In the genomic region with DNA sequence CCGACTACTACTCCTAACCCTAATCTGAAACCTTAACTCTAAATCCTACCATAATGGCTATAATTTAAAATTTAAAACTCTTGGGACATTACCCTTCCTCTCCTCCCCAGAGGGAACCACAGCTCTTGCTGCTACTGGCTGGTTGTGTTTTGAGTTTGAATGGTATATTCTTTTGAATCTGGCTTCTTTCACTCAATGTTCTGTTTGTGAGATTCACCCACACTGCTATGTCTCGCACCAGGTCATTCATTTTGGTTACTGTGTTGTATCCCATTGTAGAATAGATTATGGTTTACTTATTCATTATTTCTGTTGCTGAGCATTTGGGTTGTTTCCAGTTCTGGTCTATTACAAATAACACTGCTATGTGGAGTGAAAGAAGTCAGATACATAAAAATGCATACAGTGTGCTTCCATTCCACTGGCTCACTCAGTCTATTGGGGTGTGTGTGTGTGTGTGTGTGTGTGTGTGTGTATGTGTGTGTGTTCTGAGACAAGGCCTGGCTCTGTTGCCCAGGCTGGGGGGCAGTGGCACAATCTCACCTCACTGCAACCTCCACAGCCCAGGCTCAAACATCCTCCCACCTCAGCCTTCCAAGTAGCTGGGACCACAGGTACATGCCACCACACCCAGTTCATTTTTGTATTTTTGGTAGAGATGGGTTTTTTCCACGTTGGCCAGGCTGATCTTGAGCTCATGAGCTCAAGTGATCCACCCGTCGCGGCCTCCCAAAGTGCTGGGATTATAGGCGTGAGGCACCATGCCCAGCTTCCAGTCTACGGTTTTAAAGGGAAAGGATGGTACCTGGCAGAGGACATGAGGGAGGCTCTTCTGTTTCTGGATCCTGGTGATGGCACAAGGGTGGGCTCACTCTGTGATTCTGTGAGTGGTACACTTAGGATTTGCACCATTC, we compare ENCODE assay signal across 17 cellular contexts. TPM values are rescaled to one million over a fixed set of nuclear protein-coding genes. Genes with fewer than 3 reads are reported as not detected.
DNase-seq lines count a peak whose midpoint lies in the region; ATAC-seq and TF ChIP-seq lines count a peak whose summit lies in the region.
"Had no signal": no experiment of that assay in that cellular context is flagged by ENCODE, and none has a peak within 500 bp of the region (broad histone marks: within the 10 kb centered on the region; RNA-seq: fewer than 3 reads in every experiment).

No MANE protein-coding gene starts in this region.

- H3K4me3 ChIP-seq in mammary epithelial cell (replicated peaks in 1 of 3; ENCODE audit: insufficient read depth in 1 of 3, low read depth in 2 of 3, low read length in 3 of 3) (no peak overlapping the region), brain microvascular endothelial cell (ENCODE audit: low read depth, low read length) (no peak overlapping the region), gastroesophageal sphincter (no peak overlapping the region), GM23338 (no peak overlapping the region)

- peaks cover 2% of the 10 kb centered on the region for H3K27me3 ChIP-seq in mammary epithelial cell (ENCODE audit: insufficient read depth, low read length)
- no peaks in the 10 kb centered on the region for H3K27me3 ChIP-seq in brain microvascular endothelial cell (replicated peaks)
- H3K27me3 ChIP-seq in gastroesophageal sphincter: no peaks in the 10 kb centered on the region
- no peaks in the 10 kb centered on the region for H3K27me3 ChIP-seq in GM23338 (ENCODE audit: insufficient read depth)

- no peaks in the 10 kb centered on the region for H4K20me1 ChIP-seq in mammary epithelial cell (ENCODE audit: insufficient read depth, low read length)
- no peaks in the 10 kb centered on the region for H4K20me1 ChIP-seq in GM23338 (replicated peaks; ENCODE audit: insufficient read depth)

- H3K27ac ChIP-seq in mammary epithelial cell (ENCODE audit: insufficient read depth, low read depth, low read length) (no peak overlapping the region), brain microvascular endothelial cell (no peak overlapping the region), gastroesophageal sphincter (peak overlapping the region in 2 of 4 donors; percentile 60 to 72), GM23338 (ENCODE audit: low read depth) (no peak overlapping the region)

- no peaks in the 10 kb centered on the region for H3F3A ChIP-seq in GM23338 (replicated peaks; ENCODE audit: low read depth)

- H3K4me2 ChIP-seq in mammary epithelial cell (ENCODE audit: insufficient read depth, low read depth, low read length) (no peak overlapping the region), GM23338 (no peak overlapping the region)

- H3K4me3 Mint-ChIP-seq in MCF 10A (ENCODE audit: unreplicated experiment) (no peak overlapping the region), CD14-positive monocyte (no peak overlapping the region), GM23338 (no peak overlapping the region)
- H3K4me3 Mint-ChIP-seq: activated naive CD4-positive, alpha-beta T cell treated with anti-CD3 and anti-CD28 coated beads for 36 hours; immature natural killer cell; T-helper 17 cell had no signal

- intact Hi-C loops in mammary epithelial cell (cut with micrococcal nuclease) (no loop called here), MCF 10A (cut with micrococcal nuclease) (no loop called here), CD14-positive monocyte (cut with micrococcal nuclease) (no loop called here)

- H3K4me1 ChIP-seq in mammary epithelial cell (ENCODE audit: insufficient read depth, low read length): no peaks in the 10 kb centered on the region
- no peaks in the 10 kb centered on the region for H3K4me1 ChIP-seq in gastroesophageal sphincter
- peaks cover 8% of the 10 kb centered on the region for H3K4me1 ChIP-seq in GM23338 (ENCODE audit: insufficient read depth)

- 81% methylated on average over 8 of the region's 8 CpGs for WGBS in mammary epithelial cell (ENCODE audit: low coverage, missing lambda C conversion rate)
- WGBS in gastroesophageal sphincter (ENCODE audit: low coverage in 1 of 2), 2 donors: 67 to 85% methylated on average over 2 of the region's 8 CpGs

- TF ChIP-seq EP300 in gastroesophageal sphincter (IDR thresholded peaks at IDR 0.05): no peak

- no peak overlapping the region for H3K9ac ChIP-seq in mammary epithelial cell (ENCODE audit: insufficient read depth, low read length)

- POLR2A ChIA-PET in MCF 10A (lab: Yijun Ruan, JAX): no interaction called here

- H3K9me2 ChIP-seq in GM23338 (ENCODE audit: insufficient read depth): no peaks in the 10 kb centered on the region

- ATAC-seq in gastroesophageal sphincter (peak; percentile 31), GM21360 (IDR thresholded peaks at IDR 0.05; ENCODE audit: unreplicated experiment) (no peak), HG02571 (IDR thresholded peaks at IDR 0.05; ENCODE audit: unreplicated experiment) (no peak), GM23338 (no peak)
- ATAC-seq: T-helper 17 cell had no signal

- peak; percentile 45 for DNase-seq in mammary epithelial cell
- DNase-seq in MCF 10A (ENCODE audit: unreplicated experiment): no peak
- DNase-seq in brain microvascular endothelial cell: peak; percentile 53
- DNase-seq in CD14-positive monocyte (ENCODE audit: low spot score): no peak
- DNase-seq in GM23338 (ENCODE audit: low spot score): no peak
- DNase-seq: activated CD4-positive, CD25-positive, alpha-beta regulatory T cell; activated naive CD4-positive, alpha-beta T cell treated with anti-CD3 and anti-CD28 coated beads for 36 hours; effector CD4-positive, alpha-beta T cell; immature natural killer cell; KG1; midbrain; nucleus accumbens; SHP77 treated with DMSO at 0.1 percent for 48 hours; T-helper 17 cell had no signal

- CTCF ChIA-PET in mammary epithelial cell (lab: Charles Lee; ENCODE audit: low non-redundant PET) (no interaction called here), MCF 10A (lab: Yijun Ruan, JAX) (interaction anchor here (0.6 to 3.8 kb wide), 3 partner anchors 10 to 286 kb away, joined by 3 to 24 read pairs (median 10); no protein-coding TSS in a partner anchor)

- no peaks in the 10 kb centered on the region for H3K9me3 Mint-ChIP-seq in MCF 10A (ENCODE audit: unreplicated experiment)
- peaks cover 0 to 4% (median 2%) of the 10 kb centered on the region in 7 donors for H3K9me3 Mint-ChIP-seq in CD14-positive monocyte
- H3K9me3 Mint-ChIP-seq in GM23338: peaks cover 8% of the 10 kb centered on the region; the same call in 2 of the 3 replicates
- H3K9me3 Mint-ChIP-seq: activated naive CD4-positive, alpha-beta T cell treated with anti-CD3 and anti-CD28 coated beads for 36 hours; immature natural killer cell had no signal

- TF ChIP-seq POLR2A in gastroesophageal sphincter (IDR thresholded peaks at IDR 0.05): no peak

- TF ChIP-seq CTCF in mammary epithelial cell (conservative IDR thresholded peaks at IDR 0.05 in 1 of 2, IDR thresholded peaks at IDR 0.05 in 1 of 2; ENCODE audit: extremely low read depth in 1 of 2, insufficient read depth in 1 of 2, low read depth in 1 of 2, low read length in 2 of 2) (no peak), MCF 10A (IDR thresholded peaks at IDR 0.05; ENCODE audit: unreplicated experiment) (no peak), brain microvascular endothelial cell (IDR thresholded peaks at IDR 0.05; ENCODE audit: low read depth, low read length, missing control alignments) (no peak), gastroesophageal sphincter (IDR thresholded peaks at IDR 0.05) (no peak), CD14-positive monocyte (IDR thresholded peaks at IDR 0.05) (no peak), GM23338 (conservative IDR thresholded peaks at IDR 0.05; ENCODE audit: low read depth in 2 of 2) (no peak)

- H3K36me3 Mint-ChIP-seq in MCF 10A (ENCODE audit: insufficient read depth, unreplicated experiment): no peaks in the 10 kb centered on the region
- no peaks in the 10 kb centered on the region for H3K36me3 Mint-ChIP-seq in CD14-positive monocyte
- peaks cover 3% of the 10 kb centered on the region; the same call in 2 of the 3 replicates for H3K36me3 Mint-ChIP-seq in GM23338 (ENCODE audit: low read depth)
- H3K36me3 Mint-ChIP-seq: immature natural killer cell had no signal

- H3K27ac Mint-ChIP-seq in MCF 10A (ENCODE audit: low read depth, unreplicated experiment): no peak overlapping the region
- H3K27ac Mint-ChIP-seq in CD14-positive monocyte: peak overlapping the region in 1 of 7 donors; percentile 18
- no peak overlapping the region for H3K27ac Mint-ChIP-seq in GM23338
- H3K27ac Mint-ChIP-seq: activated naive CD4-positive, alpha-beta T cell treated with anti-CD3 and anti-CD28 coated beads for 36 hours; immature natural killer cell; T-helper 17 cell had no signal

- peaks cover 46% of the 10 kb centered on the region for H3K27me3 Mint-ChIP-seq in MCF 10A (ENCODE audit: insufficient read depth, unreplicated experiment)
- peaks cover 3 to 12% (median 6%) of the 10 kb centered on the region in 3 donors for H3K27me3 Mint-ChIP-seq in CD14-positive monocyte (ENCODE audit: low read depth in 3 of 3)
- peaks cover 5% of the 10 kb centered on the region for H3K27me3 Mint-ChIP-seq in GM23338 (ENCODE audit: insufficient read depth, low read depth, poor library complexity)

- BruUV-seq in mammary epithelial cell (replicated peaks; lab: Mats Ljungman, UMichigan) (no TSS peak), MCF 10A (replicated peaks; lab: Mats Ljungman, UMichigan) (no TSS peak)

- H3K9me3 ChIP-seq in mammary epithelial cell (replicated peaks; ENCODE audit: insufficient read depth, low read length) (no peaks in the 10 kb centered on the region), gastroesophageal sphincter (peaks cover 0 to 5% (median 0%) of the 10 kb centered on the region in 3 donors)

- in situ Hi-C loops in mammary epithelial cell (cut with MboI; ENCODE audit: low sequenced_read_pairs in 2 of 2): no loop called here
- in situ Hi-C loops in brain microvascular endothelial cell (cut with HindIII; ENCODE audit: low pct_ligation_motif_present, low sequenced_read_pairs): no loop called here

- no peak overlapping the region for H2AFZ ChIP-seq in mammary epithelial cell (ENCODE audit: low read depth, low read length)
- H2AFZ ChIP-seq in GM23338: no peak overlapping the region

- H3K79me2 ChIP-seq in mammary epithelial cell (ENCODE audit: insufficient read depth, low read length): no peaks in the 10 kb centered on the region
- no peaks in the 10 kb centered on the region for H3K79me2 ChIP-seq in GM23338 (replicated peaks; ENCODE audit: insufficient read depth)

- dilution Hi-C loops in mammary epithelial cell (cut with HindIII; ENCODE audit: low sequenced_read_pairs): no loop called here

- H3K4me1 Mint-ChIP-seq in MCF 10A (ENCODE audit: insufficient read depth, unreplicated experiment): no peaks in the 10 kb centered on the region
- peaks cover 7% of the 10 kb centered on the region for H3K4me1 Mint-ChIP-seq in CD14-positive monocyte
- H3K4me1 Mint-ChIP-seq in GM23338: peaks cover 7% of the 10 kb centered on the region
- H3K4me1 Mint-ChIP-seq: immature natural killer cell had no signal

- H3K36me3 ChIP-seq in mammary epithelial cell (ENCODE audit: insufficient read depth, low read length) (no peaks in the 10 kb centered on the region), brain microvascular endothelial cell (replicated peaks) (no peaks in the 10 kb centered on the region), gastroesophageal sphincter (no peaks in the 10 kb centered on the region), GM23338 (ENCODE audit: insufficient read depth) (0 out of 2 replicates have a peak, but pooled peaks cover 3% of the 10 kb centered on the region)

RNA-seq across cellular contexts. Expression of a gene that starts 19.2 kb away (rescaled TPM):
- total RNA-seq in mammary epithelial cell (1 to 10 TPM in 1 of 2 donors, under 1 TPM in 1; 0.82 to 4.3 TPM), MCF 10A (2022) (0.12 TPM in 2 replicates), gastroesophageal sphincter (1,000 to 10,000 TPM; 1,155 to 2,820 (median 1,765) TPM)
- polyA plus RNA-seq in mammary epithelial cell (0.31 TPM), CD14-positive monocyte (under 1 TPM in 1 of 2 donors, not detected in 1; 0.05 TPM), GM23338 (2016; fragmentation: Nextera tagmentation; extraction: Ambion mirVana) (0.73 and 0.74 TPM in 2 replicates)
- polyA minus RNA-seq in mammary epithelial cell: 4.4 TPM
- total RNA-seq in GM23338 (2014; rRNA removed; shearing (Covaris generic)): 2.9 and 3.5 TPM in 2 replicates
- polyA plus RNA-seq: immature natural killer cell had no signal

Comparison
In these comparisons a context has a peak if more than half of its experiments do, and no peak if none do; other contexts are left out.
1. DNase-seq: peak in mammary epithelial cell (single experiment) and brain microvascular endothelial cell (single experiment); none in MCF 10A (single experiment), CD14-positive monocyte (single experiment) and GM23338 (single experiment).
2. RNA of a gene that starts 19.2 kb away (total RNA-seq): 1,155 to 2,820 TPM in gastroesophageal sphincter; 0.82 to 4.3 TPM in mammary epithelial cell, 2.9 to 3.5 TPM in GM23338 and 0.12 TPM in MCF 10A; every median in the first group is over 100 times any median in the second.